Comparison of ENCODE assay signal across 17 cellular contexts in the genomic region with DNA sequence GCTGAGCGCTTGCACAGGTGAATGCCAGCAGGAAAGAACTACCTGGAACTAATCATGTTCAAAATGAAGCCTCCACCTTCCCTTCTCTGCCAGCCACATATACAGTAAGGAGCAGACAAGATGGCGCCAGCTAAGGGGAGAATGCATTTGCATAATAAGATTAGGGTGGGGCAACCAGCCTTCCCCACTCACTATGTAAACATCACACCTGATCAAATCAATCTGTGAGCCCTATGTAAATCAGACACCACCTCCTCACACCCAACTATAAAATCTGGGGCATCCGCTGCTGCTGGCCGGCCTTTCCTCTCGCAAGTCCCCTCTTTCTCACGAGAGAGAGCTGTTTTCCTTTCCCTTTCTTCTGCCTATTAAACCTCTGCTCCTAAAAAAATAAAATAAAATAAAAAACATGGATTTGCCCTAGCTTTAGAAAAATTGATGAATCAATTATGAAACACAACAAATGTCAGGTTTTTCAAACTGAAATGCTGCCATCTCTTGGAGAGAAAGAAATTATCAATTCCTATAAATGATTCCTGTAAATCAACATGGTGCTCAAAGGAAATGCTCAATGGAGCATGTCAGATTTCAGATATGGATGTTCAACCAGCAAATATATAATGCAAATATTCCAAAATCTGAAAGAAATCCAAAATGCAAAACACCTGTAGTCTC.
DNase-seq lines count a peak whose midpoint lies in the region; ATAC-seq and TF ChIP-seq lines count a peak whose summit lies in the region.
"Had no signal": no experiment of that assay in that cellular context is flagged by ENCODE, and none has a peak within 500 bp of the region (broad histone marks: within the 10 kb centered on the region; RNA-seq: fewer than 3 reads in every experiment).

No MANE protein-coding gene starts in this region.

- H3K4me1 ChIP-seq in HUES48 (ENCODE audit: control insufficient read depth, insufficient read depth, low read length) = peaks cover 23% of the 10 kb centered on the region
- H3K4me1 ChIP-seq in RWPE2 (ENCODE audit: insufficient read depth, poor library complexity, severe bottlenecking) = peaks cover 36% of the 10 kb centered on the region
- H3K4me1 ChIP-seq in mesodermal cell (ENCODE audit: control insufficient read depth, insufficient read depth, low read length, poor library complexity, severe bottlenecking) = peaks cover 26% of the 10 kb centered on the region
- H3K4me1 ChIP-seq in left ventricle myocardium inferior = peaks cover 50% of the 10 kb centered on the region
- no peaks in the 10 kb centered on the region for H3K4me1 ChIP-seq in SJCRH30

- H3K27ac Mint-ChIP-seq in CD14-positive monocyte = peak overlapping the region in 4 of 7 donors; percentile 38 to 91 (median 80)
- H3K27ac Mint-ChIP-seq: B cell; stimulated activated naive B cell treated with anti-CD40 and anti-IgM and Interleukin-4, amounts not matched to agents 10 μg/mL and 1 μg/mL and 100 μg/mL, for 72 hours had no signal

- no peaks in the 10 kb centered on the region for H3K9me3 ChIP-seq in HUES48 (ENCODE audit: control insufficient read depth, insufficient read depth, low read length)
- H3K9me3 ChIP-seq in RWPE2 (ENCODE audit: severe bottlenecking) = no peaks in the 10 kb centered on the region
- no peaks in the 10 kb centered on the region for H3K9me3 ChIP-seq in mesodermal cell (ENCODE audit: control insufficient read depth, low read length)
- H3K9me3 ChIP-seq in left ventricle myocardium inferior (replicated peaks) = no peaks in the 10 kb centered on the region
- H3K9me3 ChIP-seq in SJCRH30 (replicated peaks) = no peaks in the 10 kb centered on the region
- H3K9me3 ChIP-seq: ovary had no signal

- WGBS in mesodermal cell (ENCODE audit: insufficient coverage in 2 of 2), 2 experiments = 83% methylated on average over 1 of the region's 6 CpGs

- peaks cover 0 to 2% (median 0%) of the 10 kb centered on the region in 3 donors for H3K27me3 Mint-ChIP-seq in CD14-positive monocyte (ENCODE audit: low read depth in 3 of 3)
- H3K27me3 Mint-ChIP-seq: B cell; stimulated activated naive B cell treated with anti-CD40 and anti-IgM and Interleukin-4, amounts not matched to agents 10 μg/mL and 1 μg/mL and 100 μg/mL, for 72 hours had no signal

- H3K27ac ChIP-seq in HUES48 (ENCODE audit: low read depth, low read length) (peak overlapping the region; percentile 6), RWPE2 (ENCODE audit: poor library complexity, severe bottlenecking) (peak overlapping the region; percentile 99), mesodermal cell (ENCODE audit: low read depth, low read length, severe bottlenecking) (peak overlapping the region; percentile 53), left ventricle myocardium inferior (replicated peaks) (no peak overlapping the region), SJCRH30 (no peak overlapping the region)
- H3K27ac ChIP-seq: ovary had no signal

- H3K27me3 ChIP-seq in HUES48 (ENCODE audit: control insufficient read depth, insufficient read depth, low read length) (no peaks in the 10 kb centered on the region), RWPE2 (ENCODE audit: insufficient read depth, poor library complexity, severe bottlenecking) (no peaks in the 10 kb centered on the region), left ventricle myocardium inferior (ENCODE audit: low read depth) (no peaks in the 10 kb centered on the region), SJCRH30 (no peaks in the 10 kb centered on the region)
- H3K27me3 ChIP-seq: ovary had no signal

- H3K9ac ChIP-seq in HUES48 (ENCODE audit: low read depth, low read length) = no peak overlapping the region

- peaks cover 57% of the 10 kb centered on the region for H3K4me1 Mint-ChIP-seq in CD14-positive monocyte

- H3K36me3 ChIP-seq in HUES48 (ENCODE audit: control insufficient read depth, insufficient read depth, low read length) (no peaks in the 10 kb centered on the region), RWPE2 (ENCODE audit: low read depth) (no peaks in the 10 kb centered on the region), mesodermal cell (ENCODE audit: control insufficient read depth, insufficient read depth, low read length) (peaks cover 40% of the 10 kb centered on the region), left ventricle myocardium inferior (peaks cover 6% of the 10 kb centered on the region), SJCRH30 (no peaks in the 10 kb centered on the region)
- H3K36me3 ChIP-seq: ovary had no signal

- H3K4me3 ChIP-seq in HUES48 (ENCODE audit: low read depth, low read length) = no peak overlapping the region
- no peak overlapping the region for H3K4me3 ChIP-seq in RWPE2 (ENCODE audit: severe bottlenecking)
- no peak overlapping the region for H3K4me3 ChIP-seq in mesodermal cell (ENCODE audit: extremely low read depth, insufficient read depth, low read length, poor library complexity, severe bottlenecking)
- H3K4me3 ChIP-seq in left ventricle myocardium inferior = no peak overlapping the region
- no peak overlapping the region for H3K4me3 ChIP-seq in SJCRH30
- H3K4me3 ChIP-seq: ovary had no signal

- no peak overlapping the region for H3K4me3 Mint-ChIP-seq in CD14-positive monocyte
- H3K4me3 Mint-ChIP-seq: B cell; stimulated activated naive B cell treated with anti-CD40 and anti-IgM and Interleukin-4, amounts not matched to agents 10 μg/mL and 1 μg/mL and 100 μg/mL, for 72 hours had no signal

- peaks cover 3 to 17% of the 10 kb centered on the region in 2 donors for H3K36me3 Mint-ChIP-seq in CD14-positive monocyte

- intact Hi-C loops in CD14-positive monocyte (cut with micrococcal nuclease) = no loop called here
- intact Hi-C loops in left ventricle myocardium inferior (cut with micrococcal nuclease) = no loop called here

- no peak for TF ChIP-seq CTCF in CD14-positive monocyte (IDR thresholded peaks at IDR 0.05)
- peak; percentile 25 for TF ChIP-seq CTCF in RWPE2 (IDR thresholded peaks at IDR 0.05; ENCODE audit: poor library complexity, severe bottlenecking)
- no peak for TF ChIP-seq CTCF in left ventricle myocardium inferior (IDR thresholded peaks at IDR 0.05; ENCODE audit: borderline replicate concordance)

- no peak for ATAC-seq in RWPE2 (ENCODE audit: low read depth)
- ATAC-seq: stimulated activated naive B cell treated with anti-CD40 and anti-IgM and Interleukin-4, amounts not matched to agents 10 μg/mL and 1 μg/mL and 100 μg/mL, for 72 hours had no signal

- DNase-seq in CD14-positive monocyte (ENCODE audit: low spot score) = no peak
- DNase-seq in RWPE2 (ENCODE audit: low spot score) = no peak
- DNase-seq in NOMO-1 (lab: John Stamatoyannopoulos, UW; ENCODE audit: unreplicated experiment in 2 of 2) = no peak
- DNase-seq in left ventricle myocardium inferior = no peak
- no peak for DNase-seq in GM03348 (ENCODE audit: low spot score)
- DNase-seq in SJCRH30 = no peak
- DNase-seq: amniotic stem cell; kidney; NCI-H1417 treated with DMSO at 0.1 percent for 48 hours; NCI-H510A treated with DMSO at 0.1 percent for 48 hours; ovary; small intestine; stimulated activated naive B cell treated with anti-CD40 and anti-IgM and Interleukin-4, amounts not matched to agents 10 μg/mL and 1 μg/mL and 100 μg/mL, for 72 hours; T-helper 9 cell had no signal

- no peaks in the 10 kb centered on the region for H3K9me3 Mint-ChIP-seq in CD14-positive monocyte
- H3K9me3 Mint-ChIP-seq: stimulated activated naive B cell treated with anti-CD40 and anti-IgM and Interleukin-4, amounts not matched to agents 10 μg/mL and 1 μg/mL and 100 μg/mL, for 72 hours had no signal

Comparison
In these comparisons a context has a peak if more than half of its experiments do, and no peak if none do; other contexts are left out.
1. H3K27ac ChIP-seq: peak in HUES48 (single experiment), RWPE2 (single experiment) and mesodermal cell (single experiment); none in left ventricle myocardium inferior (single experiment) and SJCRH30 (single experiment).